9 cellular contexts compared by ENCODE assay signal in genomic region chr13:58960909-58961308, GRCh38.
DNase-seq lines count a peak whose midpoint lies in the region; ATAC-seq and TF ChIP-seq lines count a peak whose summit lies in the region.
"Had no signal": no experiment of that assay in that cellular context is flagged by ENCODE, and none has a peak within 500 bp of the region (broad histone marks: within the 10 kb centered on the region; RNA-seq: fewer than 3 reads in every experiment).

No MANE protein-coding gene starts in this region.

- no peak overlapping the region for H4K8ac ChIP-seq in H9 (replicated peaks; ENCODE audit: insufficient read length, low read depth, low read length)

- H2BK5ac ChIP-seq in H9 (ENCODE audit: insufficient read length, low read length) = no peak overlapping the region

- H2BK15ac ChIP-seq in H9 (ENCODE audit: low read depth, low read length) = no peak overlapping the region

- H2BK12ac ChIP-seq in H9 (ENCODE audit: insufficient read length, low read depth, low read length) = no peak overlapping the region

- 0 out of 5 replicates have a peak, but pooled peaks cover 0 to 2% of the 10 kb centered on the region in 2 experiments for H3K9me3 Mint-ChIP-seq in H9

- H3K79me2 ChIP-seq in H9 (ENCODE audit: insufficient read depth, low read length) (no peaks in the 10 kb centered on the region), OCI-LY7 (ENCODE audit: insufficient read depth, low read depth, low read length) (no peaks in the 10 kb centered on the region)

- no peak overlapping the region for H2BK120ac ChIP-seq in H9 (ENCODE audit: low read depth, low read length, poor library complexity, severe bottlenecking)

- H3K79me1 ChIP-seq in H9 (ENCODE audit: insufficient read depth, low read depth, low read length, poor library complexity, severe bottlenecking) = no peaks in the 10 kb centered on the region

- ATAC-seq in foreskin keratinocyte = no peak
- ATAC-seq in GM18502 (IDR thresholded peaks at IDR 0.05; ENCODE audit: poor library complexity, unreplicated experiment) = no peak
- no peak for ATAC-seq in GM19328 (IDR thresholded peaks at IDR 0.05; ENCODE audit: unreplicated experiment)
- ATAC-seq in HG03571 (IDR thresholded peaks at IDR 0.05; ENCODE audit: unreplicated experiment) = no peak

- H3K23ac ChIP-seq in H9 (ENCODE audit: insufficient read length, low read depth, low read length) = no peak overlapping the region

- no peaks in the 10 kb centered on the region for H3K9me2 ChIP-seq in OCI-LY7 (ENCODE audit: insufficient read depth, low read length)

- POLR2A ChIA-PET in OCI-LY7 (lab: Charles Lee) = interaction anchor here (0.5 to 0.9 kb wide), 6 partner anchors 8 to 810 kb away, joined by 3 to 4 read pairs (median 3); no protein-coding TSS in a partner anchor

- H3K36me3 ChIP-seq in BE2C = no peaks in the 10 kb centered on the region
- H3K36me3 ChIP-seq in OCI-LY7 (ENCODE audit: insufficient read depth, low read length) = no peaks in the 10 kb centered on the region

- H3K4me1 ChIP-seq in BE2C = no peaks in the 10 kb centered on the region
- H3K4me1 ChIP-seq in H9 (ENCODE audit: insufficient read depth, low read length) = no peaks in the 10 kb centered on the region
- H3K4me1 ChIP-seq in OCI-LY7 (ENCODE audit: insufficient read depth, low read length, poor library complexity, severe bottlenecking) = peaks cover 17% of the 10 kb centered on the region
- no peaks in the 10 kb centered on the region for H3K4me1 ChIP-seq in foreskin keratinocyte

- H3K4me3 Mint-ChIP-seq in H9 = no peak overlapping the region

- no peak overlapping the region for H2AK5ac ChIP-seq in H9 (ENCODE audit: insufficient read length, low read length)

- no peak overlapping the region for H4K5ac ChIP-seq in H9 (ENCODE audit: insufficient read length, low read depth, low read length)

- no peak overlapping the region for H3T11ph ChIP-seq in H9 (ENCODE audit: low read length)

- no peak overlapping the region for H3K27ac ChIP-seq in H9 (ENCODE audit: insufficient read length, low read depth, low read length)
- no peak overlapping the region for H3K27ac ChIP-seq in OCI-LY7 (ENCODE audit: low read depth, low read length, poor library complexity, severe bottlenecking)
- H3K27ac ChIP-seq in foreskin keratinocyte = no peak overlapping the region

- no peak overlapping the region for H3K9ac ChIP-seq in H9 (ENCODE audit: extremely low read depth, insufficient read length, low read length)

- WGBS in H9 (ENCODE audit: extremely low coverage, insufficient read length, low lambda C conversion rate) = no CpG with 5 or more reads among the region's 2 CpGs

- H3K27me3 ChIP-seq in BE2C (no peaks in the 10 kb centered on the region), H9 (ENCODE audit: insufficient read depth, low read length) (no peaks in the 10 kb centered on the region), foreskin keratinocyte (no peaks in the 10 kb centered on the region)

- H3K36me3 Mint-ChIP-seq in H9 (ENCODE audit: insufficient read depth in 1 of 3, low read depth in 3 of 3) = no peaks in the 10 kb centered on the region

- DNase-seq in BE2C (no peak), H9 (no peak), OCI-LY7 (ENCODE audit: low spot score) (peak; percentile 65), foreskin keratinocyte (no peak), cerebellar cortex (ENCODE audit: low spot score) (no peak)
- DNase-seq: substantia nigra had no signal

- no peak overlapping the region for H3K56ac ChIP-seq in H9 (ENCODE audit: insufficient read length, low read depth, low read length)

- no peak overlapping the region for H2BK20ac ChIP-seq in H9 (ENCODE audit: low read depth, low read length, poor library complexity, severe bottlenecking)

- no peak overlapping the region for H3K4me2 ChIP-seq in H9 (ENCODE audit: insufficient read depth, insufficient read length, low read length)
- H3K4me2 ChIP-seq in OCI-LY7 (ENCODE audit: low read length) = no peak overlapping the region

- no TSS peak for BruUV-seq in OCI-LY7 (replicated peaks; lab: Mats Ljungman, UMichigan)

- H3K18ac ChIP-seq in H9 (ENCODE audit: insufficient read length, low read depth, low read length) = no peak overlapping the region

- H3K27ac Mint-ChIP-seq in H9 = no peak overlapping the region

- no peak overlapping the region for H4K91ac ChIP-seq in H9 (ENCODE audit: insufficient read length, low read depth, low read length)

- peaks cover 0 to 4% of the 10 kb centered on the region in 2 experiments; a peak in 1 of 4 replicates for H3K4me1 Mint-ChIP-seq in H9

- no peaks in the 10 kb centered on the region for H3K9me3 ChIP-seq in BE2C
- H3K9me3 ChIP-seq in H9 (ENCODE audit: control insufficient read depth, low read depth, low read length) = no peaks in the 10 kb centered on the region
- no peaks in the 10 kb centered on the region; the same call in 1 of the 2 replicates for H3K9me3 ChIP-seq in OCI-LY7 (ENCODE audit: low read length)

- intact Hi-C loops in OCI-LY7 (cut with micrococcal nuclease; ENCODE audit: unreplicated experiment) = loop anchor here (5.0 to 10.0 kb wide), 2 partner anchors 54 to 1336 kb away; no protein-coding TSS in a partner anchor

- H3K4me3 ChIP-seq in BE2C (ENCODE audit: low read depth, low read length) = no peak overlapping the region
- H3K4me3 ChIP-seq in OCI-LY7 (ENCODE audit: low read depth, low read length, poor library complexity, severe bottlenecking) = no peak overlapping the region

- no peaks in the 10 kb centered on the region for H3K23me2 ChIP-seq in H9 (ENCODE audit: insufficient read length, low read depth, low read length, poor library complexity, severe bottlenecking)

- TF ChIP-seq CTCF in BE2C (IDR thresholded peaks at IDR 0.05; ENCODE audit: low read depth, low read length) (peak; percentile 49), H9 (conservative IDR thresholded peaks at IDR 0.05) (peak; percentile 63), OCI-LY7 (conservative IDR thresholded peaks at IDR 0.05; ENCODE audit: low read length) (peak; percentile 88), foreskin keratinocyte (conservative IDR thresholded peaks at IDR 0.05) (peak; percentile 36)

- H4K20me1 ChIP-seq in H9 (ENCODE audit: control insufficient read depth, insufficient read depth, insufficient read length) (no peaks in the 10 kb centered on the region), OCI-LY7 (ENCODE audit: insufficient read depth, low read length) (no peaks in the 10 kb centered on the region)

- H3K4ac ChIP-seq in H9 (ENCODE audit: low read depth, low read length) = no peak overlapping the region

- H3K14ac ChIP-seq in H9 (ENCODE audit: insufficient read depth, low read length) = no peak overlapping the region

- H3K27me3 Mint-ChIP-seq in H9 (ENCODE audit: low read depth) = no peaks in the 10 kb centered on the region

- CTCF ChIA-PET in OCI-LY7 (lab: Charles Lee; ENCODE audit: unreplicated experiment) = no interaction called here

- H2AFZ ChIP-seq in H9 (ENCODE audit: low read length) = no peak overlapping the region
- H2AFZ ChIP-seq in OCI-LY7 (ENCODE audit: low read length) = no peak overlapping the region; the same call in 1 of the 2 replicates

Comparison
In these comparisons a context has a peak if more than half of its experiments do, and no peak if none do; other contexts are left out.
1. CTCF ChIP-seq: peak in every context shown above with its lines; median percentile 88 in OCI-LY7; 63 in H9; 49 in BE2C; 36 in foreskin keratinocyte.